Comparison of ENCODE assay signal across 13 cellular contexts in genomic region chr6:423799-424345, GRCh38.
"Had no signal": no experiment of that assay in that cellular context is flagged by ENCODE, and none has a peak within 500 bp of the region (broad histone marks: within the 10 kb centered on the region; RNA-seq: fewer than 3 reads in every experiment).

No MANE protein-coding gene starts in this region.

- H3K4me3 Mint-ChIP-seq: activated CD4-positive, alpha-beta T cell treated with anti-CD3 and anti-CD28 coated beads for 36 hours; nephron progenitor cell had no signal

- DNase-seq: activated CD4-positive, alpha-beta T cell treated with anti-CD3 and anti-CD28 coated beads for 36 hours; activated effector memory CD4-positive, alpha-beta T cell treated with Interleukin-2 at 50 U/mL for 16 hours; dorsolateral prefrontal cortex; glutamatergic neuron; islet precursor cell; left ventricle myocardium inferior; mesendoderm; nephron progenitor cell; stimulated activated CD4-positive, alpha-beta T cell treated with anti-CD3 and anti-CD28 coated beads, Interleukin-12 subunit alpha, Interleukin-12 subunit beta, amount 100 ng/mL, for 4 hours; stimulated activated CD4-positive, alpha-beta T cell treated with anti-CD3 and anti-CD28 coated beads, Interleukin-2, amount 100 ng/mL, for 48 hours; tibial artery had no signal

- ATAC-seq: activated CD4-positive, alpha-beta T cell treated with anti-CD3 and anti-CD28 coated beads for 36 hours had no signal

- H3K36me3 ChIP-seq: ascending aorta, esophagus muscularis mucosa, left ventricle myocardium inferior, tibial artery had no signal

- H3K9me3 ChIP-seq: ascending aorta had no signal

- H3K27me3 Mint-ChIP-seq: activated CD4-positive, alpha-beta T cell treated with anti-CD3 and anti-CD28 coated beads for 36 hours had no signal

- H3K27ac Mint-ChIP-seq: nephron progenitor cell had no signal

- H3K4me3 ChIP-seq: ascending aorta, dorsolateral prefrontal cortex, esophagus muscularis mucosa, left ventricle myocardium inferior, tibial artery had no signal

- H3K4me1 ChIP-seq: ascending aorta, esophagus muscularis mucosa, left ventricle myocardium inferior, tibial artery had no signal

- H3K27me3 ChIP-seq: ascending aorta had no signal

- H3K27ac ChIP-seq: ascending aorta, dorsolateral prefrontal cortex, esophagus muscularis mucosa, left ventricle myocardium inferior, tibial artery had no signal
